ENCODE assay signal across 8 cellular contexts in genomic region chr2:148201075-148202004, GRCh38.
DNase-seq lines count a peak whose midpoint lies in the region; ATAC-seq, FAIRE-seq and TF ChIP-seq lines count a peak whose summit lies in the region.

No MANE protein-coding gene starts in this region.

- DNase-seq in CD4-positive, CD25-positive, alpha-beta regulatory T cell = peak in 2 of 3 donors; percentile 22 to 58
- DNase-seq in GM23338 (ENCODE audit: low spot score) = peak; percentile 89
- no peak for DNase-seq in GM12878 (ENCODE audit: low read depth, low spot score)
- DNase-seq in left kidney (ENCODE audit: low read depth, low spot score) = peak; percentile 40
- peak; percentile 26 to 41 for DNase-seq in stimulated activated naive CD8-positive, alpha-beta T cell treated with anti-CD3 and anti-CD28 coated beads, Interleukin-15, amount 100 ng/mL, for 72 hours

- H3K4me3 Mint-ChIP-seq in CD4-positive, CD25-positive, alpha-beta regulatory T cell = no peak overlapping the region
- H3K4me3 Mint-ChIP-seq in GM23338 = no peak overlapping the region
- no peak overlapping the region for H3K4me3 Mint-ChIP-seq in stimulated activated naive CD8-positive, alpha-beta T cell treated with anti-CD3 and anti-CD28 coated beads, Interleukin-15, amount 100 ng/mL, for 72 hours

- no peaks in the 10 kb centered on the region for H3K36me3 ChIP-seq in CD4-positive, CD25-positive, alpha-beta regulatory T cell (ENCODE audit: control insufficient read depth, insufficient read depth, low read length)
- H3K36me3 ChIP-seq in GM23338 (ENCODE audit: insufficient read depth) (peaks cover 8% of the 10 kb centered on the region; the same call in 1 of the 2 replicates), GM12878 (ENCODE audit: control insufficient read depth in 2 of 2, insufficient read depth in 2 of 2, low read length in 1 of 2) (no peaks in the 10 kb centered on the region; a peak in 1 of 4 replicates)

- peak; percentile 79 to 98 for TF ChIP-seq CTCF in GM23338 (conservative IDR thresholded peaks at IDR 0.05; ENCODE audit: low read depth in 2 of 2)
- peak in 2 of 3 experiments; percentile 47 to 51; a peak in 4 of 6 replicates for TF ChIP-seq CTCF in GM12878 (IDR thresholded peaks at IDR 0.05 in 2 of 3, conservative IDR thresholded peaks at IDR 0.05 in 1 of 3; ENCODE audit: control insufficient read depth in 2 of 3, extremely low read depth in 1 of 3, insufficient read depth in 1 of 3, low read depth in 3 of 3, low read length in 3 of 3)

- no peaks in the 10 kb centered on the region for H3K79me2 ChIP-seq in GM23338 (replicated peaks; ENCODE audit: insufficient read depth)
- no peaks in the 10 kb centered on the region for H3K79me2 ChIP-seq in GM12878 (ENCODE audit: control insufficient read depth, insufficient read depth, low read length)

- no peaks in the 10 kb centered on the region for H4K20me1 ChIP-seq in GM23338 (replicated peaks; ENCODE audit: insufficient read depth)
- no peaks in the 10 kb centered on the region for H4K20me1 ChIP-seq in GM12878 (ENCODE audit: control insufficient read depth, insufficient read depth)

- CTCF ChIA-PET in GM12878 (lab: Yijun Ruan, JAX) = interaction anchor here (0.9 to 2.2 kb wide), 4 partner anchors 10 to 266 kb away, joined by 3 to 12 read pairs (median 4); no protein-coding TSS in a partner anchor

- no peak for TF ChIP-seq EP300 in GM12878 (IDR thresholded peaks at IDR 0.05; ENCODE audit: borderline replicate concordance in 1 of 2, control insufficient read depth in 1 of 2, low read depth in 2 of 2, low read length in 2 of 2)

- no peak overlapping the region for H3K4me2 ChIP-seq in GM23338
- no peak overlapping the region for H3K4me2 ChIP-seq in GM12878 (ENCODE audit: control insufficient read depth, insufficient read depth)

- H3K27me3 ChIP-seq in CD4-positive, CD25-positive, alpha-beta regulatory T cell (ENCODE audit: control insufficient read depth, insufficient read depth, low read length) = no peaks in the 10 kb centered on the region
- H3K27me3 ChIP-seq in GM23338 (ENCODE audit: insufficient read depth) = no peaks in the 10 kb centered on the region
- H3K27me3 ChIP-seq in GM12878 (replicated peaks in 1 of 2; ENCODE audit: control insufficient read depth in 2 of 2, insufficient read depth in 2 of 2, low read length in 1 of 2) = no peaks in the 10 kb centered on the region

- H3K27ac ChIP-seq in CD4-positive, CD25-positive, alpha-beta regulatory T cell (ENCODE audit: insufficient read depth, low read length, poor library complexity, severe bottlenecking) = no peak overlapping the region
- H3K27ac ChIP-seq in GM23338 (ENCODE audit: low read depth) (no peak overlapping the region), GM12878 (ENCODE audit: control insufficient read depth, insufficient read depth) (no peak overlapping the region)

- BruUV-seq in GM12878 (replicated peaks; lab: Mats Ljungman, UMichigan) = no TSS peak

- no peak for TF ChIP-seq POLR2A in GM12878 (IDR thresholded peaks at IDR 0.05; ENCODE audit: low read depth, low read length)

- 84% methylated on average over 15 of the region's 15 CpGs for WGBS in GM12878 (ENCODE audit: insufficient coverage, insufficient replicate concordance, low lambda C conversion rate, missing lambda C conversion rate)

- peak overlapping the region in 1 of 3 donors; percentile 10 for H3K27ac Mint-ChIP-seq in CD4-positive, CD25-positive, alpha-beta regulatory T cell
- H3K27ac Mint-ChIP-seq in GM23338 = no peak overlapping the region
- H3K27ac Mint-ChIP-seq in stimulated activated naive CD8-positive, alpha-beta T cell treated with anti-CD3 and anti-CD28 coated beads, Interleukin-15, amount 100 ng/mL, for 72 hours = no peak overlapping the region

- H2AFZ ChIP-seq in GM23338 (no peak overlapping the region), GM12878 (ENCODE audit: control insufficient read depth, low read depth, low read length) (no peak overlapping the region)

- ATAC-seq in CD4-positive, CD25-positive, alpha-beta regulatory T cell (ENCODE audit: low read depth in 2 of 2) = no peak
- ATAC-seq in GM23338 (peak; percentile 99), SK-N-SH treated with all-trans-retinoic acid at 6 μM for 48 hours (peak; percentile 67), GM12878 (peak; percentile 85), GM21526 (IDR thresholded peaks at IDR 0.05; ENCODE audit: low FRiP score, unreplicated experiment) (no peak), HG02763 (IDR thresholded peaks at IDR 0.05; ENCODE audit: unreplicated experiment) (no peak)
- peak; percentile 73 for ATAC-seq in stimulated activated naive CD8-positive, alpha-beta T cell treated with anti-CD3 and anti-CD28 coated beads, Interleukin-15, amount 100 ng/mL, for 72 hours

- no peaks in the 10 kb centered on the region for H3K9me3 ChIP-seq in CD4-positive, CD25-positive, alpha-beta regulatory T cell (ENCODE audit: control insufficient read depth in 2 of 2, low read length in 2 of 2)
- H3K9me3 ChIP-seq in GM12878 (replicated peaks; ENCODE audit: control insufficient read depth, insufficient read depth, low read length) = no peaks in the 10 kb centered on the region; the same call in 2 of the 3 replicates

- no peaks in the 10 kb centered on the region for H3K27me3 Mint-ChIP-seq in CD4-positive, CD25-positive, alpha-beta regulatory T cell
- no peaks in the 10 kb centered on the region for H3K27me3 Mint-ChIP-seq in GM23338 (ENCODE audit: insufficient read depth, low read depth, poor library complexity)
- H3K27me3 Mint-ChIP-seq in stimulated activated naive CD8-positive, alpha-beta T cell treated with anti-CD3 and anti-CD28 coated beads, Interleukin-15, amount 100 ng/mL, for 72 hours = no peaks in the 10 kb centered on the region

- RAD21 ChIA-PET in GM12878 (lab: Charles Lee; ENCODE audit: unreplicated experiment) = no interaction called here

- H3K4me1 Mint-ChIP-seq in CD4-positive, CD25-positive, alpha-beta regulatory T cell = peaks cover 0 to 4% (median 1%) of the 10 kb centered on the region in 4 donors
- peaks cover 5% of the 10 kb centered on the region for H3K4me1 Mint-ChIP-seq in GM23338
- no peaks in the 10 kb centered on the region for H3K4me1 Mint-ChIP-seq in stimulated activated naive CD8-positive, alpha-beta T cell treated with anti-CD3 and anti-CD28 coated beads, Interleukin-15, amount 100 ng/mL, for 72 hours

- peak; percentile 45 for TF ChIP-seq RAD21 in GM12878 (IDR thresholded peaks at IDR 0.05; ENCODE audit: insufficient read depth, low read depth, low read length)

- no peaks in the 10 kb centered on the region for H3K4me1 ChIP-seq in CD4-positive, CD25-positive, alpha-beta regulatory T cell (ENCODE audit: control insufficient read depth, insufficient read depth, low read length, poor library complexity, severe bottlenecking)
- H3K4me1 ChIP-seq in GM23338 (ENCODE audit: insufficient read depth) (peaks cover 6% of the 10 kb centered on the region), GM12878 (ENCODE audit: control insufficient read depth, insufficient read depth, low read length) (no peaks in the 10 kb centered on the region)

- no peaks in the 10 kb centered on the region for H3K9me2 ChIP-seq in GM23338 (ENCODE audit: insufficient read depth)

- POLR2A ChIA-PET in GM12878 (lab: Charles Lee) = no interaction called here

- no peak overlapping the region for H3K9ac ChIP-seq in GM12878 (ENCODE audit: control insufficient read depth, insufficient read depth, low read length)

- no peaks in the 10 kb centered on the region for H3K9me3 Mint-ChIP-seq in CD4-positive, CD25-positive, alpha-beta regulatory T cell
- peaks cover 18% of the 10 kb centered on the region for H3K9me3 Mint-ChIP-seq in GM23338
- H3K9me3 Mint-ChIP-seq in stimulated activated naive CD8-positive, alpha-beta T cell treated with anti-CD3 and anti-CD28 coated beads, Interleukin-15, amount 100 ng/mL, for 72 hours = no peaks in the 10 kb centered on the region

- in situ Hi-C loops in GM12878 (cut with MboI) = no loop called here

- peaks cover 9% of the 10 kb centered on the region for H3K36me3 Mint-ChIP-seq in CD4-positive, CD25-positive, alpha-beta regulatory T cell
- H3K36me3 Mint-ChIP-seq in GM23338 (ENCODE audit: low read depth) = peaks cover 16% of the 10 kb centered on the region

- intact Hi-C loops in GM12878 (cut with micrococcal nuclease; ENCODE audit: unreplicated experiment) = loop anchor here (1.0 to 10.0 kb wide), 3 partner anchors 211 to 303 kb away; no protein-coding TSS in a partner anchor

- no peaks in the 10 kb centered on the region for H3F3A ChIP-seq in GM23338 (replicated peaks; ENCODE audit: low read depth)

- no peak overlapping the region for H3K4me3 ChIP-seq in CD4-positive, CD25-positive, alpha-beta regulatory T cell (ENCODE audit: low read depth, low read length)
- H3K4me3 ChIP-seq in GM23338 (no peak overlapping the region), GM12878 (no peak overlapping the region)

- FAIRE-seq in GM12878 (lab: Jason Lieb, UNC) = peak; percentile 13

- SMC1A ChIA-PET in GM12878 (lab: Charles Lee; ENCODE audit: uncharacterized antibody, unreplicated experiment) = interaction anchor here (0.9 to 1.4 kb wide), 3 partner anchors 15 to 212 kb away, joined by 3 to 4 read pairs (median 3); no protein-coding TSS in a partner anchor

TF ChIP-seq in SK-N-SH treated with all-trans-retinoic acid at 6 μM for 48 hours, 23 proteins besides CTCF, POLR2A, EP300 and RAD21 (continues in another document):
- TF ChIP-seq RARB (CRISPR knock-in tag; IDR thresholded peaks at IDR 0.05) (no peak), ZFP30 (CRISPR knock-in tag; IDR thresholded peaks at IDR 0.05) (no peak), ARNTL (CRISPR knock-in tag; IDR thresholded peaks at IDR 0.05; ENCODE audit: borderline replicate concordance, low read depth) (no peak)

TF ChIP-seq in GM12878, 131 proteins besides CTCF, POLR2A, EP300 and RAD21:
- no peak for TF ChIP-seq SRF (IDR thresholded peaks at IDR 0.05; ENCODE audit: low read depth in 2 of 2, low read length in 2 of 2)
- no peak for TF ChIP-seq CEBPB (IDR thresholded peaks at IDR 0.05; ENCODE audit: borderline replicate concordance in 1 of 2, low read depth in 2 of 2, low read length in 2 of 2)
- TF ChIP-seq SMC3 (IDR thresholded peaks at IDR 0.05; ENCODE audit: borderline replicate concordance, low read length) = peak; percentile 39; the same call in 1 of the 2 replicates

Comparison
In these comparisons a context has a peak if more than half of its experiments do, and no peak if none do; other contexts are left out.
1. ATAC-seq: peak in GM23338 (single experiment), SK-N-SH treated with all-trans-retinoic acid at 6 μM for 48 hours (single experiment), GM12878 (single experiment) and stimulated activated naive CD8-positive, alpha-beta T cell treated with anti-CD3 and anti-CD28 coated beads, Interleukin-15, amount 100 ng/mL, for 72 hours (single experiment); none in CD4-positive, CD25-positive, alpha-beta regulatory T cell (0 of 2), GM21526 (single experiment) and HG02763 (single experiment).